In genomic region chr2:33532966-33533365, GRCh38 we compare ENCODE assay signal across 18 cellular contexts. TPM values are rescaled to one million over a fixed set of nuclear protein-coding genes. Genes with fewer than 3 reads are reported as not detected.
DNase-seq lines count a peak whose midpoint lies in the region; ATAC-seq and TF ChIP-seq lines count a peak whose summit lies in the region.
"Had no signal": no experiment of that assay in that cellular context is flagged by ENCODE, and none has a peak within 500 bp of the region (broad histone marks: within the 10 kb centered on the region; RNA-seq: fewer than 3 reads in every experiment).

No MANE protein-coding gene starts in this region.

- H3K4me3 ChIP-seq in OCI-LY1 (ENCODE audit: low read depth, low read length, poor library complexity, severe bottlenecking) = no peak overlapping the region
- H3K4me3 ChIP-seq: BLaER1, GM23338 had no signal

- no peaks in the 10 kb centered on the region for H3F3A ChIP-seq in OCI-LY1 (ENCODE audit: insufficient read depth, low read length)

- peak overlapping the region; percentile 27 for H3K27ac ChIP-seq in OCI-LY1 (ENCODE audit: low read depth, low read length, poor library complexity, severe bottlenecking)
- H3K27ac ChIP-seq: BLaER1, KMS-11 had no signal

- H2AFZ ChIP-seq in OCI-LY1 (ENCODE audit: low read length) = no peak overlapping the region

- H3K4me1 ChIP-seq in OCI-LY1 (ENCODE audit: insufficient read depth, low read length, severe bottlenecking) = peaks cover 50% of the 10 kb centered on the region
- H3K4me1 ChIP-seq: BLaER1 had no signal

- DNase-seq in Right ventricle myocardium superior = no peak
- no peak for DNase-seq in memory B cell (ENCODE audit: low spot score in 2 of 2)
- DNase-seq in epidermal melanocyte (ENCODE audit: insufficient read length, low spot score) = no peak
- DNase-seq in 8988T = no peak
- DNase-seq in posterior vena cava (ENCODE audit: low spot score) = no peak
- no peak for DNase-seq in GM13977 (ENCODE audit: low spot score)
- DNase-seq: CD8-positive, alpha-beta memory T cell; DMS79 treated with DMSO at 0.1 percent for 48 hours; NCI-H1048; NCI-H1436 treated with DMSO at 0.1 percent for 48 hours; NCI-H2081; NCI-H510A; NCI-H774 had no signal

- H3K79me2 ChIP-seq in OCI-LY1 (ENCODE audit: insufficient read depth, low read length) = no peaks in the 10 kb centered on the region

- H4K20me1 ChIP-seq in OCI-LY1 (ENCODE audit: insufficient read depth, low read length) = no peaks in the 10 kb centered on the region
- H4K20me1 ChIP-seq: BLaER1 had no signal

- no peaks in the 10 kb centered on the region for H3K27me3 Mint-ChIP-seq in memory B cell
- H3K27me3 Mint-ChIP-seq: CD8-positive, alpha-beta memory T cell had no signal

- H3K4me1 Mint-ChIP-seq in memory B cell = peaks cover 44% of the 10 kb centered on the region
- H3K4me1 Mint-ChIP-seq: CD8-positive, alpha-beta memory T cell had no signal

- H3K36me3 Mint-ChIP-seq in memory B cell = peaks cover 39% of the 10 kb centered on the region

- H3K9ac ChIP-seq in OCI-LY1 (ENCODE audit: low read length) = no peak overlapping the region
- H3K9ac ChIP-seq: BLaER1, KMS-11 had no signal

- no peak overlapping the region for H3K4me3 Mint-ChIP-seq in memory B cell
- H3K4me3 Mint-ChIP-seq: CD8-positive, alpha-beta memory T cell; GM23338 had no signal

- H3K27me3 ChIP-seq in OCI-LY1 (ENCODE audit: insufficient read depth, low read length) = no peaks in the 10 kb centered on the region
- H3K27me3 ChIP-seq: BLaER1 had no signal

- peak; percentile 41 for ATAC-seq in Right ventricle myocardium superior (ENCODE audit: poor library complexity)
- no peak for ATAC-seq in memory B cell (ENCODE audit: low read depth)
- ATAC-seq: GM23338, SK-N-SH treated with all-trans-retinoic acid at 6 μM for 48 hours had no signal

- H3K9me3 Mint-ChIP-seq in memory B cell = no peaks in the 10 kb centered on the region
- H3K9me3 Mint-ChIP-seq: CD8-positive, alpha-beta memory T cell; GM23338 had no signal

- TF ChIP-seq CTCF in OCI-LY1 (IDR thresholded peaks at IDR 0.05; ENCODE audit: low read length) (no peak), GM13977 (IDR thresholded peaks at IDR 0.05; ENCODE audit: extremely low read depth, insufficient read depth, missing control alignments) (no peak)

- no peaks in the 10 kb centered on the region for H3K9me2 ChIP-seq in OCI-LY1 (ENCODE audit: low read depth, low read length)

- H3K36me3 ChIP-seq in OCI-LY1 (ENCODE audit: insufficient read depth, low read length) = peaks cover 9% of the 10 kb centered on the region; the same call in 1 of the 2 replicates
- H3K36me3 ChIP-seq: BLaER1 had no signal

- intact Hi-C loops in Right ventricle myocardium superior (cut with DNase I) = no loop called here
- intact Hi-C loops in posterior vena cava (cut with DNase I) = no loop called here

- H3K27ac Mint-ChIP-seq in memory B cell = peak overlapping the region; percentile 99
- H3K27ac Mint-ChIP-seq: CD8-positive, alpha-beta memory T cell; GM23338 had no signal

- no peak overlapping the region for H3K4me2 ChIP-seq in OCI-LY1 (ENCODE audit: low read length)
- H3K4me2 ChIP-seq: BLaER1, GM23338, KMS-11 had no signal

- no peaks in the 10 kb centered on the region for H3K9me3 ChIP-seq in OCI-LY1 (ENCODE audit: low read length)
- H3K9me3 ChIP-seq: BLaER1 had no signal

- in situ Hi-C loops in GM13977 (cut with MboI; ENCODE audit: low pct_unique_long_range_greater_than_20kb, low sequenced_read_pairs, unreplicated experiment) = no loop called here

RNA-seq across cellular contexts. Expression of gene RASGRP3, which starts 56.5 kb away (rescaled TPM):
- total RNA-seq in Right ventricle myocardium superior (53.1 TPM), posterior vena cava (10 to 100 TPM; 10.9 to 13.8 TPM)
